In genomic region chr3:85342915-85343314, GRCh38 we compare ENCODE assay signal across 9 cellular contexts.
DNase-seq lines count a peak whose midpoint lies in the region; ATAC-seq and TF ChIP-seq lines count a peak whose summit lies in the region.
"Had no signal": no experiment of that assay in that cellular context is flagged by ENCODE, and none has a peak within 500 bp of the region (broad histone marks: within the 10 kb centered on the region; RNA-seq: fewer than 3 reads in every experiment).

No MANE protein-coding gene starts in this region.

- no peaks in the 10 kb centered on the region for H4K20me1 ChIP-seq in DND-41 (ENCODE audit: insufficient read depth, low read length)

- H3K27ac ChIP-seq in DND-41 (ENCODE audit: low read length) (no peak overlapping the region), HL-60 (replicated peaks) (no peak overlapping the region)

- peak; percentile 43 for TF ChIP-seq CTCF in DND-41 (IDR thresholded peaks at IDR 0.05; ENCODE audit: borderline replicate concordance, extremely low read depth, low read length, poor library complexity, severe bottlenecking)
- peak; percentile 21 for TF ChIP-seq CTCF in HL-60 (IDR thresholded peaks at IDR 0.05; ENCODE audit: insufficient read depth, low read length)

- no peak overlapping the region for H3K9ac ChIP-seq in DND-41 (ENCODE audit: low read depth, low read length)

- H3K27me3 ChIP-seq in DND-41 (ENCODE audit: insufficient read depth, low read length, poor library complexity) (no peaks in the 10 kb centered on the region), HL-60 (ENCODE audit: insufficient read depth, poor library complexity, severe bottlenecking) (no peaks in the 10 kb centered on the region)

- no peaks in the 10 kb centered on the region for H3K9me3 ChIP-seq in DND-41 (ENCODE audit: insufficient read depth, low read length, severe bottlenecking)

- no peaks in the 10 kb centered on the region for H3K79me2 ChIP-seq in DND-41 (ENCODE audit: insufficient read depth, low read length)

- H3K36me3 ChIP-seq in DND-41 (ENCODE audit: insufficient read depth, low read length), result no peaks in the 10 kb centered on the region

- no peak for DNase-seq in DND-41
- DNase-seq in HL-60 (ENCODE audit: low read depth in 1 of 2, low spot score in 1 of 2), result peak in 1 of 2 experiments; percentile 3
- peak; percentile 9 for DNase-seq in SKM-1 (lab: John Stamatoyannopoulos, UW; ENCODE audit: unreplicated experiment)
- DNase-seq in left kidney (ENCODE audit: low read depth, low spot score), result peak; percentile 36
- no peak for DNase-seq in NK-92 (lab: John Stamatoyannopoulos, UW; ENCODE audit: unreplicated experiment)
- no peak for DNase-seq in activated CD4-positive, alpha-beta T cell treated with anti-CD3 and anti-CD28 coated beads for 1 hour
- DNase-seq: IMR-90 had no signal

- H2AFZ ChIP-seq in DND-41 (ENCODE audit: low read depth, low read length), result no peak overlapping the region

- no peak overlapping the region for H3K4me2 ChIP-seq in DND-41 (ENCODE audit: insufficient read depth, low read length)

- H3K4me3 ChIP-seq in DND-41 (ENCODE audit: low read depth in 1 of 2, low read length in 2 of 2) (no peak overlapping the region), HL-60 (replicated peaks; ENCODE audit: insufficient read depth, low read length) (no peak overlapping the region)

- ATAC-seq in DND-41 (ENCODE audit: insufficient read depth, low read depth) (no peak; the same call in 2 of the 3 replicates), GM21576 (IDR thresholded peaks at IDR 0.05; ENCODE audit: unreplicated experiment) (no peak), HG03025 (IDR thresholded peaks at IDR 0.05; ENCODE audit: low FRiP score, unreplicated experiment) (no peak)

- H3K4me1 ChIP-seq in DND-41 (ENCODE audit: insufficient read depth, low read length), result no peaks in the 10 kb centered on the region

Comparison
In these comparisons a context has a peak if more than half of its experiments do, and no peak if none do; other contexts are left out.
1. DNase-seq: peak in SKM-1 (single experiment) and left kidney (single experiment); none in DND-41 (single experiment), NK-92 (single experiment) and activated CD4-positive, alpha-beta T cell treated with anti-CD3 and anti-CD28 coated beads for 1 hour (single experiment).